26 cellular contexts compared by ENCODE assay signal in genomic region chr4:152573861-152574260, GRCh38. TPM values are rescaled to one million over a fixed set of nuclear protein-coding genes. Genes with fewer than 3 reads are reported as not detected.
A peak's percentile ranks its signal among the peaks of the same experiment; 100 is the strongest.
DNase-seq lines count a peak whose midpoint lies in the region; ATAC-seq, FAIRE-seq and TF ChIP-seq lines count a peak whose summit lies in the region.
"Had no signal": no experiment of that assay in that cellular context is flagged by ENCODE, and none has a peak within 500 bp of the region (broad histone marks: within the 10 kb centered on the region; RNA-seq: fewer than 3 reads in every experiment).

No MANE protein-coding gene starts in this region.

- H4K20me1 ChIP-seq in GM12878 (ENCODE audit: control insufficient read depth, insufficient read depth) (no peaks in the 10 kb centered on the region), smooth muscle cell (ENCODE audit: low read depth) (no peaks in the 10 kb centered on the region)
- H4K20me1 ChIP-seq: BLaER1 had no signal

- TF ChIP-seq RAD21 in GM12878 (IDR thresholded peaks at IDR 0.05; ENCODE audit: insufficient read depth, low read depth, low read length) = no peak

- H3K36me3 ChIP-seq in GM12878 (ENCODE audit: control insufficient read depth in 2 of 2, insufficient read depth in 2 of 2, low read length in 1 of 2) = no peaks in the 10 kb centered on the region
- no peaks in the 10 kb centered on the region for H3K36me3 ChIP-seq in smooth muscle cell (ENCODE audit: low read depth)
- H3K36me3 ChIP-seq in tibial artery = no peaks in the 10 kb centered on the region
- H3K36me3 ChIP-seq: BE2C, BLaER1 had no signal

- TF ChIP-seq POLR2A in GM12878 (IDR thresholded peaks at IDR 0.05; ENCODE audit: low read depth, low read length) = no peak

- H3K27ac ChIP-seq in VCaP = peak overlapping the region; percentile 41; the same call in 1 of the 2 replicates
- H3K27ac ChIP-seq in GM12878 (ENCODE audit: control insufficient read depth, insufficient read depth) = no peak overlapping the region
- peak overlapping the region; percentile 94 for H3K27ac ChIP-seq in smooth muscle cell (ENCODE audit: low read depth)
- H3K27ac ChIP-seq in tibial artery = no peak overlapping the region
- H3K27ac ChIP-seq: BLaER1 had no signal

- H2AFZ ChIP-seq in GM12878 (ENCODE audit: control insufficient read depth, low read depth, low read length) (no peak overlapping the region), smooth muscle cell (ENCODE audit: low read depth) (no peak overlapping the region)

- H3K4me2 ChIP-seq in GM12878 (ENCODE audit: control insufficient read depth, insufficient read depth) (no peak overlapping the region), smooth muscle cell (no peak overlapping the region)
- H3K4me2 ChIP-seq: BLaER1 had no signal

- DNase-seq in GM12878 (ENCODE audit: low read depth, low spot score) = no peak
- peak; percentile 64 for DNase-seq in epithelial cell of esophagus (ENCODE audit: low read depth)
- no peak for DNase-seq in smooth muscle cell (lab: John Stamatoyannopoulos, UW; ENCODE audit: unreplicated experiment)
- no peak for DNase-seq in HTR-8/SVneo (ENCODE audit: insufficient read length, low spot score)
- DNase-seq in tibial artery = no peak
- DNase-seq in HuH-7 (ENCODE audit: low spot score) = no peak
- DNase-seq: 8988T; ACHN; BE2C; C1 segment of cervical spinal cord; CD4-positive, alpha-beta memory T cell; CD4-positive, CD25-positive, alpha-beta regulatory T cell; CD8-positive, alpha-beta memory T cell; COR-L47; DMS 273 treated with DMSO at 0.1 percent for 48 hours; DMS153; DMS53; DMS79; DND-41; EL; GDM1 had no signal

- no peaks in the 10 kb centered on the region; the same call in 2 of the 3 replicates for H3K9me3 ChIP-seq in GM12878 (replicated peaks; ENCODE audit: control insufficient read depth, insufficient read depth, low read length)
- H3K9me3 ChIP-seq in smooth muscle cell (replicated peaks; ENCODE audit: low read depth) = no peaks in the 10 kb centered on the region
- H3K9me3 ChIP-seq in tibial artery = no peaks in the 10 kb centered on the region
- H3K9me3 ChIP-seq: BE2C, BLaER1 had no signal

- RAD21 ChIA-PET in GM12878 (lab: Charles Lee; ENCODE audit: unreplicated experiment) = interaction anchor here (0.7 to 0.9 kb wide), 2 partner anchors 13 to 71 kb away, joined by 3 read pairs; no protein-coding TSS in a partner anchor

- POLR2A ChIA-PET in GM12878 (lab: Charles Lee) = interaction anchor here (0.8 to 1.4 kb wide), 4 partner anchors 12 to 34 kb away, joined by 3 to 4 read pairs (median 3); no protein-coding TSS in a partner anchor

- no peaks in the 10 kb centered on the region for H3K27me3 ChIP-seq in GM12878 (replicated peaks in 1 of 2; ENCODE audit: control insufficient read depth in 2 of 2, insufficient read depth in 2 of 2, low read length in 1 of 2)
- H3K27me3 ChIP-seq in smooth muscle cell (ENCODE audit: low read depth) = no peaks in the 10 kb centered on the region
- no peaks in the 10 kb centered on the region for H3K27me3 ChIP-seq in tibial artery
- H3K27me3 ChIP-seq: BE2C, BLaER1 had no signal

- TF ChIP-seq EP300 in GM12878 (IDR thresholded peaks at IDR 0.05; ENCODE audit: borderline replicate concordance in 1 of 2, control insufficient read depth in 1 of 2, low read depth in 2 of 2, low read length in 2 of 2) = no peak

- intact Hi-C loops in GM12878 (cut with micrococcal nuclease; ENCODE audit: unreplicated experiment) = no loop called here
- intact Hi-C loops in tibial artery (cut with DNase I; ENCODE audit: low total_unique reads) = no loop called here

- CTCF ChIA-PET in GM12878 (lab: Yijun Ruan, JAX) = interaction anchor here (1.2 to 1.4 kb wide), 3 partner anchors 20 to 73 kb away, joined by 5 to 9 read pairs (median 5); no protein-coding TSS in a partner anchor

- H3K79me2 ChIP-seq in GM12878 (ENCODE audit: control insufficient read depth, insufficient read depth, low read length) (no peaks in the 10 kb centered on the region), smooth muscle cell (ENCODE audit: low read depth) (no peaks in the 10 kb centered on the region)

- BruUV-seq in GM12878 (replicated peaks; lab: Mats Ljungman, UMichigan) = no TSS peak

- in situ Hi-C loops in GM12878 (cut with MboI) = no loop called here

- H3F3A ChIP-seq in smooth muscle cell (ENCODE audit: low read depth) = no peaks in the 10 kb centered on the region

- H3K9ac ChIP-seq in GM12878 (ENCODE audit: control insufficient read depth, insufficient read depth, low read length) (no peak overlapping the region), smooth muscle cell (ENCODE audit: low read depth) (no peak overlapping the region)
- H3K9ac ChIP-seq: BLaER1 had no signal

- H3K4me1 ChIP-seq in GM12878 (ENCODE audit: control insufficient read depth, insufficient read depth, low read length) (peaks cover 4% of the 10 kb centered on the region; the same call in 1 of the 2 replicates), smooth muscle cell (ENCODE audit: low read depth) (peaks cover 5% of the 10 kb centered on the region), tibial artery (no peaks in the 10 kb centered on the region)
- H3K4me1 ChIP-seq: BE2C, BLaER1 had no signal

- no peak overlapping the region for H3K4me3 ChIP-seq in GM12878
- no peak overlapping the region for H3K4me3 ChIP-seq in epithelial cell of esophagus (ENCODE audit: low read length)
- no peak overlapping the region for H3K4me3 ChIP-seq in smooth muscle cell
- no peak overlapping the region for H3K4me3 ChIP-seq in tibial artery
- H3K4me3 ChIP-seq: BLaER1 had no signal

- WGBS in GM12878 (ENCODE audit: insufficient coverage, insufficient replicate concordance, low lambda C conversion rate, missing lambda C conversion rate) = 79% methylated on average over 2 of the region's 2 CpGs
- 76% methylated on average over 2 of the region's 2 CpGs for WGBS in smooth muscle cell (ENCODE audit: low lambda C conversion rate)

- SMC1A ChIA-PET in GM12878 (lab: Charles Lee; ENCODE audit: uncharacterized antibody, unreplicated experiment) = interaction anchor here (1.5 to 2.1 kb wide), 5 partner anchors 8 to 102 kb away, joined by 3 to 13 read pairs (median 8); no protein-coding TSS in a partner anchor

- no peak for ATAC-seq in GM12878

- FAIRE-seq in GM12878 (lab: Jason Lieb, UNC) (no peak), HTR-8/SVneo (lab: Jason Lieb, UNC) (no peak)
- FAIRE-seq: A204.1, GM12891, GM19239 had no signal

- TF ChIP-seq CTCF in VCaP (conservative IDR thresholded peaks at IDR 0.05) (no peak), GM12878 (IDR thresholded peaks at IDR 0.05 in 2 of 3, conservative IDR thresholded peaks at IDR 0.05 in 1 of 3; ENCODE audit: control insufficient read depth in 2 of 3, extremely low read depth in 1 of 3, insufficient read depth in 1 of 3, low read depth in 3 of 3, low read length in 3 of 3) (no peak), epithelial cell of esophagus (IDR thresholded peaks at IDR 0.05; ENCODE audit: insufficient read depth, low read depth, low read length, missing control alignments) (no peak), smooth muscle cell (IDR thresholded peaks at IDR 0.05; ENCODE audit: borderline replicate concordance, insufficient read depth, poor library complexity, severe bottlenecking) (no peak), tibial artery (IDR thresholded peaks at IDR 0.05) (no peak)

TF ChIP-seq in GM12878, 131 proteins besides CTCF, POLR2A, EP300 and RAD21 (continues in another document):
- no peak for TF ChIP-seq BCLAF1 (IDR thresholded peaks at IDR 0.05)

RNA-seq across cellular contexts. Expression of gene FBXW7, which starts 38.0 kb away (rescaled TPM):
- 401 and 420 TPM in 2 replicates for total RNA-seq in GM12878 (2013; cell fraction: nucleolus; rRNA removed)
- 56.4 and 73.7 TPM in 2 replicates for total RNA-seq in GM12878 (2014; rRNA removed)
- total RNA-seq in GM12878 (2014; rRNA removed; fragmentation: Illumina TruSeq; extraction: Trizol) = 118 and 122 TPM in 2 replicates
- total RNA-seq in GM12878 (2021) = 60.4 and 61.3 TPM in 2 replicates
- 43.9 TPM for polyA plus RNA-seq in GM12878 (2011; ENCODE audit: low read depth)
- 51.9 and 67.4 TPM in 2 replicates for polyA plus RNA-seq in GM12878 (2011; rRNA removed)
- polyA plus RNA-seq in GM12878 (2011; cell fraction: cytosol; rRNA removed) = 14.5 and 19.1 TPM in 2 replicates
- 95.0 and 104 TPM in 2 replicates for polyA plus RNA-seq in GM12878 (2011; cell fraction: nucleus; rRNA removed)
- 48.5 and 61.3 TPM in 2 replicates for polyA plus RNA-seq in GM12878 (2012)
- polyA plus RNA-seq in GM12878 (2014; fragmentation: Illumina TruSeq; extraction: Trizol) = 55.8 and 82.0 TPM in 2 replicates
- polyA plus RNA-seq in GM12878 (2014; fragmentation: Nextera tagmentation; extraction: Ambion mirVana) = 10 to 100 TPM; 40.2 to 42.5 TPM
- polyA plus RNA-seq in GM12878 (2014; rRNA removed) = 34.6 and 42.0 TPM in 2 replicates
- 10 to 100 TPM; 35.8 to 37.4 TPM for polyA plus RNA-seq in GM12878 (2016; fragmentation: Nextera tagmentation; extraction: Ambion mirVana)
- polyA minus RNA-seq in GM12878 (2011; rRNA and poly(A)+ RNA removed) = 87.7 and 134 TPM in 2 replicates
- polyA minus RNA-seq in GM12878 (2011; cell fraction: cytosol; rRNA and poly(A)+ RNA removed) = 21.4 and 22.9 TPM in 2 replicates
- 101 and 142 TPM in 2 replicates for polyA minus RNA-seq in GM12878 (2011; cell fraction: nucleus; rRNA and poly(A)+ RNA removed)
- 31.6 and 51.3 TPM in 2 replicates for total RNA-seq in smooth muscle cell
- polyA plus RNA-seq in smooth muscle cell = 16.4 and 21.6 TPM in 2 replicates

Comparison
In these comparisons a context has a peak if more than half of its experiments do, and no peak if none do; other contexts are left out.
1. H3K27ac ChIP-seq: peak in VCaP (single experiment) and smooth muscle cell (single experiment); none in GM12878 (single experiment) and tibial artery (0 of 2).